In genomic region chr21:5106767-5107464, GRCh38 we compare ENCODE assay signal across 8 cellular contexts.
DNase-seq lines count a peak whose midpoint lies in the region; ATAC-seq and TF ChIP-seq lines count a peak whose summit lies in the region.
"Not testable (repeated sequence)": the region's sequence is repeated elsewhere in the genome, so short reads cannot be mapped to it uniquely, and the experiment has no call there.

No MANE protein-coding gene starts in this region.

- peak; percentile 20 for ATAC-seq in GM18861 (IDR thresholded peaks at IDR 0.05; ENCODE audit: unreplicated experiment)
- ATAC-seq in GM21825 (IDR thresholded peaks at IDR 0.05; ENCODE audit: unreplicated experiment) = peak; percentile 22
- ATAC-seq in HG03135 (IDR thresholded peaks at IDR 0.05; ENCODE audit: unreplicated experiment) = peak; percentile 29
- ATAC-seq in RWPE2 (ENCODE audit: low read depth) = peak; percentile 21; the same call in 1 of the 3 replicates
- ATAC-seq in Right ventricle myocardium inferior = peak; percentile 67
- ATAC-seq in naive B cell (ENCODE audit: low read depth in 2 of 2) = not testable (repeated sequence)

- H3K36me3 ChIP-seq in RWPE2 (ENCODE audit: low read depth); uterus: not testable (repeated sequence)

- not testable (repeated sequence) for H3K27me3 Mint-ChIP-seq in activated T-helper 2 cell treated with anti-CD3 and anti-CD28 coated beads, Interferon-gamma antibody, Interleukin-2, Interleukin-4, amounts not matched to agents 10 μg/mL and 5 μg/mL and 100 μg/mL, durations not matched to agents 14 hours and 24 hours and 36 hours (ENCODE audit: low read depth); naive B cell

- H3K4me1 Mint-ChIP-seq in activated T-helper 2 cell treated with anti-CD3 and anti-CD28 coated beads, Interferon-gamma antibody, Interleukin-2, Interleukin-4, amounts not matched to agents 10 μg/mL and 5 μg/mL and 100 μg/mL, durations not matched to agents 14 hours and 24 hours and 36 hours (ENCODE audit: low read depth) = not testable (repeated sequence)
- peaks cover 0 to 11% (median 5%) of the 10 kb centered on the region in 3 donors for H3K4me1 Mint-ChIP-seq in naive B cell

- H3K36me3 Mint-ChIP-seq in activated T-helper 2 cell treated with anti-CD3 and anti-CD28 coated beads, Interferon-gamma antibody, Interleukin-2, Interleukin-4, amounts not matched to agents 10 μg/mL and 5 μg/mL and 100 μg/mL, durations not matched to agents 14 hours and 24 hours and 36 hours (ENCODE audit: low read depth); naive B cell: not testable (repeated sequence)

- H3K9me3 Mint-ChIP-seq in activated T-helper 2 cell treated with anti-CD3 and anti-CD28 coated beads, Interferon-gamma antibody, Interleukin-2, Interleukin-4, amounts not matched to agents 10 μg/mL and 5 μg/mL and 100 μg/mL, durations not matched to agents 14 hours and 24 hours and 36 hours; naive B cell: not testable (repeated sequence)

- not testable (repeated sequence) for H3K4me1 ChIP-seq in RWPE2 (ENCODE audit: insufficient read depth, poor library complexity, severe bottlenecking); uterus

- H3K27ac Mint-ChIP-seq in activated T-helper 2 cell treated with anti-CD3 and anti-CD28 coated beads, Interferon-gamma antibody, Interleukin-2, Interleukin-4, amounts not matched to agents 10 μg/mL and 5 μg/mL and 100 μg/mL, durations not matched to agents 14 hours and 24 hours and 36 hours = peak overlapping the region; percentile 75
- H3K27ac Mint-ChIP-seq in naive B cell = peak overlapping the region; percentile 92 to 98 (median 95)

- not testable (repeated sequence) for DNase-seq in RWPE2 (ENCODE audit: low spot score); activated T-helper 2 cell treated with anti-CD3 and anti-CD28 coated beads, Interferon-gamma antibody, Interleukin-2, Interleukin-4, amounts not matched to agents 10 μg/mL and 5 μg/mL and 100 μg/mL, durations not matched to agents 14 hours and 24 hours and 36 hours (ENCODE audit: low spot score); Right ventricle myocardium inferior (ENCODE audit: missing footprints); naive B cell
- peak; percentile 3 to 13 for DNase-seq in uterus

- intact Hi-C loops in activated T-helper 2 cell treated with anti-CD3 and anti-CD28 coated beads, Interferon-gamma antibody, Interleukin-2, Interleukin-4, amounts not matched to agents 10 μg/mL and 5 μg/mL and 100 μg/mL, durations not matched to agents 14 hours and 24 hours and 36 hours (cut with micrococcal nuclease); Right ventricle myocardium inferior (cut with DNase I); uterus (cut with DNase I; ENCODE audit: low total_unique reads): not testable (repeated sequence)

- TF ChIP-seq POLR2A in uterus (IDR thresholded peaks at IDR 0.05) = not testable (repeated sequence)

- not testable (repeated sequence) for H3K4me3 ChIP-seq in RWPE2 (ENCODE audit: severe bottlenecking); uterus

- not testable (repeated sequence) for H3K9me3 ChIP-seq in RWPE2 (ENCODE audit: severe bottlenecking); uterus

- H3K27ac ChIP-seq in RWPE2 (ENCODE audit: poor library complexity, severe bottlenecking); uterus: not testable (repeated sequence)

- H3K27me3 ChIP-seq in RWPE2 (ENCODE audit: insufficient read depth, poor library complexity, severe bottlenecking); uterus: not testable (repeated sequence)

- H3K4me3 Mint-ChIP-seq in activated T-helper 2 cell treated with anti-CD3 and anti-CD28 coated beads, Interferon-gamma antibody, Interleukin-2, Interleukin-4, amounts not matched to agents 10 μg/mL and 5 μg/mL and 100 μg/mL, durations not matched to agents 14 hours and 24 hours and 36 hours (ENCODE audit: low read depth) = not testable (repeated sequence)
- H3K4me3 Mint-ChIP-seq in naive B cell = peak overlapping the region in 3 of 8 donors; percentile 26 to 43 (median 32)

- not testable (repeated sequence) for TF ChIP-seq CTCF in RWPE2 (IDR thresholded peaks at IDR 0.05; ENCODE audit: poor library complexity, severe bottlenecking); uterus (IDR thresholded peaks at IDR 0.05)
